In the genomic region with DNA sequence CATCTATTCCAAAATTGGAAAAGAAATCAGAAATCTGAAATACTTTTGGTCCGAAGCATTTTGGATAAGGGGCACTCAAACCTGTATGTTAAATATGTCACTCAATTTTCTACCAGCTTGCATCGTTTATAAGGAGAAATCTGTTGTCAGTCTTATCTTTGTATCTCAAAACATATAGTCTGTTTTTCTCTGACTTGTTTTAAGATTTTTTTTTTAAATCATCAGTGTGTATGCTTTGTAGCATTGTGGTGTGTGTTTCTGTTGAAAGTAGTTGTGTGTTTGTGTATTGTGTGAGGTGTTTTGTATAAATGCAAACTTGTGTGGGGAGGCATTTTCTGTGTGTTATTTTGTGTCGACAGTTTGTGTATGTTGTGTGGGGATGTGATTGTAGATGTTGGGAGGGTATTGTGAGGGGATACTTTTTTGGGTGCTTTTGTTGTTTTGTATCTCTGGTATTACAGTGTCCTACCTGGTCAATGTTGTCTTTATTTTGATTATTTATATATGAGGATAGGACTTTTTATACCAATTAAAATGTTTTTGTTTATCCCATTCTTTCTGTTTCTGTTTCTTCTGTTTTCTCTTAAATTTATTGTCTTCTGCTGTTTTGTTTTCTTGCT, we compare ENCODE assay signal across 15 cellular contexts. TPM values are rescaled to one million over a fixed set of nuclear protein-coding genes. Genes with fewer than 3 reads are reported as not detected.
A peak's percentile ranks its signal among the peaks of the same experiment; 100 is the strongest.
DNase-seq lines count a peak whose midpoint lies in the region; ATAC-seq, FAIRE-seq and TF ChIP-seq lines count a peak whose summit lies in the region.
"Had no signal": no experiment of that assay in that cellular context is flagged by ENCODE, and none has a peak within 500 bp of the region (broad histone marks: within the 10 kb centered on the region; RNA-seq: fewer than 3 reads in every experiment).

No MANE protein-coding gene starts in this region.

- SMC1A ChIA-PET in GM12878 (lab: Charles Lee; ENCODE audit: uncharacterized antibody, unreplicated experiment), result interaction anchor here (0.6 to 1.4 kb wide), 4 partner anchors 8 to 113 kb away, joined by 3 to 4 read pairs (median 3); no protein-coding TSS in a partner anchor

- no peak for TF ChIP-seq RAD21 in GM12878 (IDR thresholded peaks at IDR 0.05; ENCODE audit: insufficient read depth, low read depth, low read length)

- H3K9me3 ChIP-seq in OCI-LY7 (ENCODE audit: low read length), result peaks cover 27% of the 10 kb centered on the region
- peaks cover 26% of the 10 kb centered on the region for H3K9me3 ChIP-seq in GM12878 (replicated peaks; ENCODE audit: control insufficient read depth, insufficient read depth, low read length)
- no peaks in the 10 kb centered on the region for H3K9me3 ChIP-seq in lower lobe of right lung

- BruUV-seq in OCI-LY7 (replicated peaks; lab: Mats Ljungman, UMichigan) (no TSS peak), GM12878 (replicated peaks; lab: Mats Ljungman, UMichigan) (no TSS peak)

- FAIRE-seq in GM12878 (lab: Jason Lieb, UNC), result peak; percentile 72

- RAD21 ChIA-PET in GM12878 (lab: Charles Lee; ENCODE audit: unreplicated experiment), result no interaction called here

- H3K27me3 ChIP-seq in GM12878 (replicated peaks in 1 of 2; ENCODE audit: control insufficient read depth in 2 of 2, insufficient read depth in 2 of 2, low read length in 1 of 2) (no peaks in the 10 kb centered on the region), lower lobe of right lung (ENCODE audit: low read depth) (no peaks in the 10 kb centered on the region)

- peaks cover 99% of the 10 kb centered on the region for H3K36me3 ChIP-seq in OCI-LY7 (ENCODE audit: insufficient read depth, low read length)
- H3K36me3 ChIP-seq in GM12878 (ENCODE audit: control insufficient read depth in 2 of 2, insufficient read depth in 2 of 2, low read length in 1 of 2), result peaks cover 3 to 47% of the 10 kb centered on the region in 2 experiments; a peak in 3 of 4 replicates
- H3K36me3 ChIP-seq in lower lobe of right lung, result peaks cover 42% of the 10 kb centered on the region

- H3K9ac ChIP-seq in GM12878 (ENCODE audit: control insufficient read depth, insufficient read depth, low read length), result no peak overlapping the region
- H3K9ac ChIP-seq: parathyroid adenoma had no signal

- no peaks in the 10 kb centered on the region for H4K20me1 ChIP-seq in OCI-LY7 (ENCODE audit: insufficient read depth, low read length)
- no peaks in the 10 kb centered on the region for H4K20me1 ChIP-seq in GM12878 (ENCODE audit: control insufficient read depth, insufficient read depth)

- TF ChIP-seq EP300 in GM12878 (IDR thresholded peaks at IDR 0.05; ENCODE audit: borderline replicate concordance in 1 of 2, control insufficient read depth in 1 of 2, low read depth in 2 of 2, low read length in 2 of 2), result no peak

- H2AFZ ChIP-seq in OCI-LY7 (ENCODE audit: low read length), result no peak overlapping the region
- H2AFZ ChIP-seq in GM12878 (ENCODE audit: control insufficient read depth, low read depth, low read length), result no peak overlapping the region
- H2AFZ ChIP-seq: parathyroid adenoma had no signal

- WGBS in GM12878 (ENCODE audit: insufficient coverage, insufficient replicate concordance, low lambda C conversion rate, missing lambda C conversion rate), result 95% methylated on average over 3 of the region's 3 CpGs

- CTCF ChIA-PET in OCI-LY7 (lab: Charles Lee; ENCODE audit: unreplicated experiment) (no interaction called here), GM12878 (lab: Yijun Ruan, JAX) (interaction anchor here (1.9 kb wide), 1 partner anchor 12 kb away, joined by 4 read pairs; no protein-coding TSS in a partner anchor)

- H3K9me3 Mint-ChIP-seq in activated T-cell treated with anti-CD3 and anti-CD28 coated beads, Interleukin-2, amount 50 U/mL, for 24 hours, result peaks cover 7% of the 10 kb centered on the region
- peaks cover 8% of the 10 kb centered on the region for H3K9me3 Mint-ChIP-seq in stimulated activated effector memory CD8-positive, alpha-beta T cell treated with anti-CD3 and anti-CD28 coated beads, Interleukin-12 subunit alpha, Interleukin-12 subunit beta, amount 100 ng/mL, for 72 hours

- intact Hi-C loops in OCI-LY7 (cut with micrococcal nuclease; ENCODE audit: unreplicated experiment) (loop anchor here (2.0 kb wide), 1 partner anchor 30 kb away; no protein-coding TSS in a partner anchor), GM12878 (cut with micrococcal nuclease; ENCODE audit: unreplicated experiment) (loop anchor here (2.0 kb wide), 1 partner anchor 50 kb away; no protein-coding TSS in a partner anchor), lower lobe of right lung (cut with DNase I) (no loop called here)

- no peaks in the 10 kb centered on the region for H3K9me2 ChIP-seq in OCI-LY7 (ENCODE audit: insufficient read depth, low read length)

- no peaks in the 10 kb centered on the region for H3K27me3 Mint-ChIP-seq in activated T-cell treated with anti-CD3 and anti-CD28 coated beads, Interleukin-2, amount 50 U/mL, for 24 hours

- H3K4me3 Mint-ChIP-seq in activated T-cell treated with anti-CD3 and anti-CD28 coated beads, Interleukin-2, amount 50 U/mL, for 24 hours, result no peak overlapping the region
- H3K4me3 Mint-ChIP-seq in stimulated activated effector memory CD8-positive, alpha-beta T cell treated with anti-CD3 and anti-CD28 coated beads, Interleukin-12 subunit alpha, Interleukin-12 subunit beta, amount 100 ng/mL, for 72 hours, result peak overlapping the region; percentile 7

- ATAC-seq in GM12878 (no peak), HG03095 (IDR thresholded peaks at IDR 0.05; ENCODE audit: unreplicated experiment) (no peak), lower lobe of right lung (no peak)
- no peak for ATAC-seq in stimulated activated effector memory CD8-positive, alpha-beta T cell treated with anti-CD3 and anti-CD28 coated beads, Interleukin-12 subunit alpha, Interleukin-12 subunit beta, amount 100 ng/mL, for 72 hours
- ATAC-seq: HCT116 had no signal

- peak overlapping the region; percentile 87 for H3K27ac Mint-ChIP-seq in activated T-cell treated with anti-CD3 and anti-CD28 coated beads, Interleukin-2, amount 50 U/mL, for 24 hours
- H3K27ac Mint-ChIP-seq in stimulated activated effector memory CD8-positive, alpha-beta T cell treated with anti-CD3 and anti-CD28 coated beads, Interleukin-12 subunit alpha, Interleukin-12 subunit beta, amount 100 ng/mL, for 72 hours, result peak overlapping the region; percentile 75

- DNase-seq in activated T-cell treated with anti-CD3 and anti-CD28 coated beads, Interleukin-2, amount 50 U/mL, for 24 hours, result no peak
- no peak for DNase-seq in activated T-cell treated with anti-CD3 and anti-CD28 coated beads, Interleukin-2, amount 50 U/mL, for 48 hours
- DNase-seq in OCI-LY7 (ENCODE audit: low spot score), result peak; percentile 38
- no peak for DNase-seq in GM12878 (ENCODE audit: low read depth, low spot score)
- no peak for DNase-seq in stimulated activated effector memory CD8-positive, alpha-beta T cell treated with anti-CD3 and anti-CD28 coated beads, Interleukin-12 subunit alpha, Interleukin-12 subunit beta, amount 100 ng/mL, for 72 hours (ENCODE audit: low spot score in 2 of 2)
- no peak for DNase-seq in nucleus accumbens (lab: John Stamatoyannopoulos, UW)
- no peak for DNase-seq in lower lobe of right lung
- DNase-seq: DND-41; NCI-H2029; OCI-M1; stimulated activated CD8-positive, alpha-beta memory T cell treated with anti-CD3 and anti-CD28 coated beads, Interleukin-4, amount 100 ng/mL, for 48 hours had no signal

- TF ChIP-seq POLR2A in GM12878 (IDR thresholded peaks at IDR 0.05; ENCODE audit: low read depth, low read length), result no peak

- H3K27ac ChIP-seq in OCI-LY7 (ENCODE audit: low read depth, low read length, poor library complexity, severe bottlenecking) (peak overlapping the region; percentile 79), GM12878 (ENCODE audit: control insufficient read depth, insufficient read depth) (peak overlapping the region; percentile 69; the same call in 1 of the 2 replicates), lower lobe of right lung (no peak overlapping the region)
- H3K27ac ChIP-seq: parathyroid adenoma had no signal

- H3K79me2 ChIP-seq in OCI-LY7 (ENCODE audit: insufficient read depth, low read depth, low read length) (peaks cover 95% of the 10 kb centered on the region), GM12878 (ENCODE audit: control insufficient read depth, insufficient read depth, low read length) (peaks cover 34% of the 10 kb centered on the region)

- peak overlapping the region; percentile 60; the same call in 1 of the 2 replicates for H3K4me2 ChIP-seq in OCI-LY7 (ENCODE audit: low read length)
- H3K4me2 ChIP-seq in GM12878 (ENCODE audit: control insufficient read depth, insufficient read depth), result no peak overlapping the region

- in situ Hi-C loops in GM12878 (cut with MboI), result no loop called here

- H3K4me1 ChIP-seq in OCI-LY7 (ENCODE audit: insufficient read depth, low read length, poor library complexity, severe bottlenecking) (peaks cover 25% of the 10 kb centered on the region), GM12878 (ENCODE audit: control insufficient read depth, insufficient read depth, low read length) (peaks cover 7% of the 10 kb centered on the region; the same call in 1 of the 2 replicates), lower lobe of right lung (peaks cover 9% of the 10 kb centered on the region)
- H3K4me1 ChIP-seq: parathyroid adenoma had no signal

- peaks cover 95% of the 10 kb centered on the region for H3K36me3 Mint-ChIP-seq in activated T-cell treated with anti-CD3 and anti-CD28 coated beads, Interleukin-2, amount 50 U/mL, for 24 hours (ENCODE audit: low read depth)
- peaks cover 100% of the 10 kb centered on the region for H3K36me3 Mint-ChIP-seq in stimulated activated effector memory CD8-positive, alpha-beta T cell treated with anti-CD3 and anti-CD28 coated beads, Interleukin-12 subunit alpha, Interleukin-12 subunit beta, amount 100 ng/mL, for 72 hours

- TF ChIP-seq CTCF in OCI-LY7 (conservative IDR thresholded peaks at IDR 0.05; ENCODE audit: low read length) (no peak), GM12878 (IDR thresholded peaks at IDR 0.05 in 2 of 3, conservative IDR thresholded peaks at IDR 0.05 in 1 of 3; ENCODE audit: control insufficient read depth in 2 of 3, extremely low read depth in 1 of 3, insufficient read depth in 1 of 3, low read depth in 3 of 3, low read length in 3 of 3) (no peak), lower lobe of right lung (IDR thresholded peaks at IDR 0.05) (no peak)

- POLR2A ChIA-PET in OCI-LY7 (lab: Charles Lee), result interaction anchor here (0.7 to 2.9 kb wide), 7 partner anchors 11 to 113 kb away, joined by 3 to 18 read pairs (median 5); partner anchors contain the start of gene SMCHD1
- POLR2A ChIA-PET in GM12878 (lab: Charles Lee), result no interaction called here

- H3K4me1 Mint-ChIP-seq in activated T-cell treated with anti-CD3 and anti-CD28 coated beads, Interleukin-2, amount 50 U/mL, for 24 hours (ENCODE audit: low read depth), result peaks cover 78% of the 10 kb centered on the region
- H3K4me1 Mint-ChIP-seq in stimulated activated effector memory CD8-positive, alpha-beta T cell treated with anti-CD3 and anti-CD28 coated beads, Interleukin-12 subunit alpha, Interleukin-12 subunit beta, amount 100 ng/mL, for 72 hours, result peaks cover 64% of the 10 kb centered on the region

- H3K4me3 ChIP-seq in OCI-LY7 (ENCODE audit: low read depth, low read length, poor library complexity, severe bottlenecking), result no peak overlapping the region
- H3K4me3 ChIP-seq in GM12878, result no peak overlapping the region
- H3K4me3 ChIP-seq in lower lobe of right lung, result no peak overlapping the region
- H3K4me3 ChIP-seq: lung had no signal

RNA-seq across cellular contexts. Expression of gene SMCHD1, which starts 30.9 kb away (rescaled TPM):
- total RNA-seq in OCI-LY7 (2014; rRNA removed; shearing (Covaris generic)), result 140 and 164 TPM in 2 replicates
- 114 and 136 TPM in 2 replicates for total RNA-seq in OCI-LY7 (2022)
- 550 and 614 TPM in 2 replicates for total RNA-seq in GM12878 (2013; cell fraction: nucleolus; rRNA removed)
- total RNA-seq in GM12878 (2014; rRNA removed), result 71.6 and 89.8 TPM in 2 replicates
- total RNA-seq in GM12878 (2014; rRNA removed; fragmentation: Illumina TruSeq; extraction: Trizol), result 110 and 115 TPM in 2 replicates
- total RNA-seq in GM12878 (2021), result 50.2 and 52.0 TPM in 2 replicates
- 23.0 TPM for polyA plus RNA-seq in GM12878 (2011; ENCODE audit: low read depth)
- 67.5 and 103 TPM in 2 replicates for polyA plus RNA-seq in GM12878 (2011; rRNA removed)
- 16.0 and 18.7 TPM in 2 replicates for polyA plus RNA-seq in GM12878 (2011; cell fraction: cytosol; rRNA removed)
- polyA plus RNA-seq in GM12878 (2011; cell fraction: nucleus; rRNA removed), result 72.0 and 77.0 TPM in 2 replicates
- 30.4 and 40.3 TPM in 2 replicates for polyA plus RNA-seq in GM12878 (2012)
- 64.2 and 87.8 TPM in 2 replicates for polyA plus RNA-seq in GM12878 (2014; fragmentation: Illumina TruSeq; extraction: Trizol)
- 1 to 10 TPM; 6.0 to 7.2 TPM for polyA plus RNA-seq in GM12878 (2014; fragmentation: Nextera tagmentation; extraction: Ambion mirVana)
- 44.0 and 45.4 TPM in 2 replicates for polyA plus RNA-seq in GM12878 (2014; rRNA removed)
- polyA plus RNA-seq in GM12878 (2016; fragmentation: Nextera tagmentation; extraction: Ambion mirVana), result 10 to 100 TPM; 16.5 to 17.5 TPM
- 62.1 and 99.8 TPM in 2 replicates for polyA minus RNA-seq in GM12878 (2011; rRNA and poly(A)+ RNA removed)
- 42.8 and 52.2 TPM in 2 replicates for polyA minus RNA-seq in GM12878 (2011; cell fraction: cytosol; rRNA and poly(A)+ RNA removed)
- polyA minus RNA-seq in GM12878 (2011; cell fraction: nucleus; rRNA and poly(A)+ RNA removed), result 122 and 196 TPM in 2 replicates
- total RNA-seq in lower lobe of right lung, result 55.9 TPM
